34 cellular contexts compared by ENCODE assay signal in genomic region chr16:7392206-7392605, GRCh38. TPM values are rescaled to one million over a fixed set of nuclear protein-coding genes. Genes with fewer than 3 reads are reported as not detected.
"Had no signal": no experiment of that assay in that cellular context is flagged by ENCODE, and none has a peak within 500 bp of the region (broad histone marks: within the 10 kb centered on the region; RNA-seq: fewer than 3 reads in every experiment).

No MANE protein-coding gene starts in this region.

- H3K4me3 Mint-ChIP-seq: activated B cell treated with CpG ODN at 0.5 μM for 24 hours; activated CD8-positive, alpha-beta T cell treated with anti-CD3 and anti-CD28 coated beads for 36 hours; activated naive CD8-positive, alpha-beta T cell; activated T-cell treated with anti-CD3 and anti-CD28 coated beads, Interleukin-2, amount 50 U/mL, for 4 hours; activated T-helper 17 cell treated with anti-CD3 and anti-CD28 coated beads, Interleukin-2, amount 50 U/mL, for 72 hours; effector memory CD8-positive, alpha-beta T cell; T-helper 17 cell; T-helper 2 cell treated with Interferon-gamma antibody and Interleukin-4, amounts not matched to agents 5 μg/mL and 100 μg/mL, for 36 hours had no signal

- H3K36me3 ChIP-seq: brain microvascular endothelial cell, esophagus muscularis mucosa, gastroesophageal sphincter, WERI-Rb-1 had no signal

- H3K4me3 ChIP-seq: esophagus muscularis mucosa, gastroesophageal sphincter had no signal

- ATAC-seq: activated CD4-positive, CD25-positive, alpha-beta regulatory T cell treated with anti-CD3 and anti-CD28 coated beads, Interleukin-2, amount 50 U/mL, for 24 hours; activated CD8-positive, alpha-beta T cell treated with anti-CD3 and anti-CD28 coated beads for 36 hours; activated T-cell treated with anti-CD3 and anti-CD28 coated beads, Interleukin-2, amount 50 U/mL, for 4 hours; activated T-helper 17 cell treated with anti-CD3 and anti-CD28 coated beads, Interleukin-2, amount 50 U/mL, for 72 hours; effector memory CD8-positive, alpha-beta T cell; foreskin keratinocyte; gastroesophageal sphincter; T-helper 17 cell had no signal

- H3K4me1 Mint-ChIP-seq: activated B cell treated with CpG ODN at 0.5 μM for 24 hours; activated T-helper 17 cell treated with anti-CD3 and anti-CD28 coated beads, Interleukin-2, amount 50 U/mL, for 72 hours; T-helper 17 cell had no signal

- H3K4me1 ChIP-seq: foreskin keratinocyte, gastroesophageal sphincter had no signal

- DNase-seq: activated B cell treated with CpG ODN at 0.5 μM for 24 hours; activated CD4-positive, alpha-beta T cell treated with anti-CD3 and anti-CD28 coated beads for 48 hours; activated CD4-positive, alpha-beta T cell treated with anti-CD3 and anti-CD28 coated beads, Interleukin-2, amount 50 U/mL, for 1 hour; activated CD4-positive, alpha-beta T cell treated with anti-CD3 and anti-CD28 coated beads, Interleukin-2, amount 50 U/mL, for 48 hours; activated CD8-positive, alpha-beta memory T cell treated with anti-CD3 and anti-CD28 coated beads for 24 hours; activated CD8-positive, alpha-beta T cell treated with anti-CD3 and anti-CD28 coated beads for 36 hours; activated effector memory CD4-positive, alpha-beta T cell treated with Interleukin-2 at 50 U/mL for 16 hours; activated gamma-delta T cell treated with Interleukin-2 at 50 U/mL for 16 hours; activated naive CD4-positive, alpha-beta T cell treated with anti-CD3 and anti-CD28 coated beads, Interleukin-2, amount 50 U/mL, for 16 hours; activated naive CD4-positive, alpha-beta T cell treated with Interleukin-2 at 50 U/mL for 16 hours; activated T-cell treated with anti-CD3 and anti-CD28 coated beads, Interleukin-2, amount 50 U/mL, for 4 hours; amniotic stem cell; brain microvascular endothelial cell; cortex of kidney; dermis blood vessel endothelial cell; effector CD4-positive, alpha-beta T cell; effector memory CD8-positive, alpha-beta T cell; erythroblast; foreskin keratinocyte; T-helper 1 cell; T-helper 17 cell; T1000; WERI-Rb-1 had no signal

- H3K27me3 Mint-ChIP-seq: activated B cell treated with CpG ODN at 0.5 μM for 24 hours; activated CD8-positive, alpha-beta T cell treated with anti-CD3 and anti-CD28 coated beads for 36 hours; activated naive CD8-positive, alpha-beta T cell; activated T-helper 17 cell treated with anti-CD3 and anti-CD28 coated beads, Interleukin-2, amount 50 U/mL, for 72 hours; effector memory CD8-positive, alpha-beta T cell; T-helper 17 cell had no signal

- H3K36me3 Mint-ChIP-seq: activated naive CD8-positive, alpha-beta T cell had no signal

- H3K9me3 ChIP-seq: gastroesophageal sphincter had no signal

- FAIRE-seq: astrocyte, bronchial epithelial cell, colon had no signal

- H3K27me3 ChIP-seq: brain microvascular endothelial cell, esophagus muscularis mucosa, foreskin keratinocyte, gastroesophageal sphincter had no signal

- H3K27ac ChIP-seq: brain microvascular endothelial cell, esophagus muscularis mucosa, foreskin keratinocyte, gastroesophageal sphincter, WERI-Rb-1 had no signal

- H3K27ac Mint-ChIP-seq: activated B cell treated with CpG ODN at 0.5 μM for 24 hours; activated CD8-positive, alpha-beta T cell treated with anti-CD3 and anti-CD28 coated beads for 36 hours; activated naive CD8-positive, alpha-beta T cell; activated T-helper 17 cell treated with anti-CD3 and anti-CD28 coated beads, Interleukin-2, amount 50 U/mL, for 72 hours; effector memory CD8-positive, alpha-beta T cell; T-helper 17 cell; T-helper 2 cell treated with Interferon-gamma antibody and Interleukin-4, amounts not matched to agents 5 μg/mL and 100 μg/mL, for 36 hours had no signal

RNA-seq across cellular contexts. Expression of gene RBFOX1, which starts 59.6 kb away (rescaled TPM):
- total RNA-seq: activated B cell treated with CpG ODN at 0.5 μM for 24 hours; activated CD8-positive, alpha-beta T cell treated with anti-CD3 and anti-CD28 coated beads for 36 hours; activated T-cell treated with anti-CD3 and anti-CD28 coated beads, Interleukin-2, amount 50 U/mL, for 4 hours; activated T-helper 17 cell treated with anti-CD3 and anti-CD28 coated beads, Interleukin-2, amount 50 U/mL, for 72 hours; bronchial epithelial cell; chondrocyte; dermis blood vessel endothelial cell; esophagus muscularis mucosa; foreskin keratinocyte; glomerular endothelial cell; T-helper 17 cell had no signal
- polyA plus RNA-seq: foreskin keratinocyte had no signal
